Comparison of ENCODE assay signal across 8 cellular contexts in genomic region chr1:145985502-145986439, GRCh38. TPM values are rescaled to one million over a fixed set of nuclear protein-coding genes. Genes with fewer than 3 reads are reported as not detected.
DNase-seq lines count a peak whose midpoint lies in the region; ATAC-seq and TF ChIP-seq lines count a peak whose summit lies in the region.

No MANE protein-coding gene starts in this region.

- peak overlapping the region; percentile 69 to 96 for H3K27ac ChIP-seq in esophagus (ENCODE audit: low read depth in 2 of 2, low read length in 1 of 2)
- no peak overlapping the region for H3K27ac ChIP-seq in neural progenitor cell

- no peaks in the 10 kb centered on the region for H4K20me1 ChIP-seq in neural progenitor cell (ENCODE audit: low read depth)

- 30 to 34% methylated on average over 15 of the region's 15 CpGs for WGBS in esophagus, 2 donors

- H3K27ac Mint-ChIP-seq in neural progenitor cell, result peak overlapping the region; percentile 78

- H3K4me1 ChIP-seq in esophagus (ENCODE audit: control insufficient read depth in 2 of 2, insufficient read depth in 2 of 2, low read length in 1 of 2) (peaks cover 4 to 6% of the 10 kb centered on the region in 2 donors), neural progenitor cell (peaks cover 3% of the 10 kb centered on the region)

- H3K4me3 ChIP-seq in esophagus (ENCODE audit: low read depth in 1 of 2, low read length in 2 of 2) (peak overlapping the region in 1 of 2 donors; percentile 21), neural progenitor cell (no peak overlapping the region)

- H2AFZ ChIP-seq in neural progenitor cell (replicated peaks), result peak overlapping the region; percentile 55

- ATAC-seq in GM18517 (IDR thresholded peaks at IDR 0.05; ENCODE audit: unreplicated experiment) (no peak), HG03378 (IDR thresholded peaks at IDR 0.05; ENCODE audit: unreplicated experiment) (no peak)

- H3K4me1 Mint-ChIP-seq in neural progenitor cell, result peaks cover 27% of the 10 kb centered on the region

- H3K9ac ChIP-seq in neural progenitor cell, result no peak overlapping the region

- H3K27me3 ChIP-seq in esophagus (ENCODE audit: control insufficient read depth in 1 of 2, insufficient read depth in 2 of 2, low read length in 2 of 2), result no peaks in the 10 kb centered on the region
- no peaks in the 10 kb centered on the region for H3K27me3 ChIP-seq in neural progenitor cell

- H3K36me3 Mint-ChIP-seq in neural progenitor cell, result no peaks in the 10 kb centered on the region

- no peaks in the 10 kb centered on the region for H3K9me3 ChIP-seq in esophagus (ENCODE audit: control insufficient read depth in 2 of 2, insufficient read depth in 1 of 2, low read depth in 1 of 2, low read length in 1 of 2)
- H3K9me3 ChIP-seq in neural progenitor cell (ENCODE audit: low read depth), result no peaks in the 10 kb centered on the region

- H3K79me2 ChIP-seq in neural progenitor cell (ENCODE audit: low read depth), result no peaks in the 10 kb centered on the region

- H3K4me3 Mint-ChIP-seq in neural progenitor cell, result peak overlapping the region; percentile 2

- no peaks in the 10 kb centered on the region for H3K9me3 Mint-ChIP-seq in neural progenitor cell

- TF ChIP-seq CTCF in neural progenitor cell (IDR thresholded peaks at IDR 0.05), result no peak

- peaks cover 4% of the 10 kb centered on the region for H3F3A ChIP-seq in neural progenitor cell (ENCODE audit: low read depth)

- H3K36me3 ChIP-seq in esophagus (ENCODE audit: control insufficient read depth in 2 of 2, insufficient read depth in 2 of 2, low read length in 1 of 2) (no peaks in the 10 kb centered on the region), neural progenitor cell (no peaks in the 10 kb centered on the region)

- peak; percentile 29 for DNase-seq in AG08396 (ENCODE audit: low spot score)
- peak; percentile 65 for DNase-seq in HS-5 (ENCODE audit: low read depth)
- peak; percentile 90 for DNase-seq in SKM-1 (lab: John Stamatoyannopoulos, UW; ENCODE audit: unreplicated experiment)
- no peak for DNase-seq in neural progenitor cell (ENCODE audit: low spot score)
- no peak for DNase-seq in HUDEP-2 (lab: John Stamatoyannopoulos, UW; ENCODE audit: unreplicated experiment in 76 of 76)

- H3K4me2 ChIP-seq in neural progenitor cell, result no peak overlapping the region

- H3K27me3 Mint-ChIP-seq in neural progenitor cell (ENCODE audit: insufficient read depth, low read depth), result peaks cover 6% of the 10 kb centered on the region

RNA-seq across cellular contexts. Expression of gene TXNIP, which starts 10.6 kb away (rescaled TPM):
- polyA plus RNA-seq in esophagus, result 100 to 1,000 TPM in 1 of 2 donors, 10 to 100 TPM in 1; 77.5 to 235 TPM
- 177 and 213 TPM in 2 replicates for total RNA-seq in neural progenitor cell (ENCODE audit: low replicate concordance)

RNA-seq across cellular contexts. Expression of gene POLR3GL, which starts 21.3 kb away (rescaled TPM):
- 10 to 100 TPM; 12.8 to 13.7 TPM for polyA plus RNA-seq in esophagus
- total RNA-seq in neural progenitor cell (ENCODE audit: low replicate concordance), result 11.1 and 12.0 TPM in 2 replicates

RNA-seq across cellular contexts. Expression of gene ANKRD34A, which starts 21.4 kb away (rescaled TPM):
- under 1 TPM; 0.27 to 0.47 TPM for polyA plus RNA-seq in esophagus
- 0.06 and 0.28 TPM in 2 replicates for total RNA-seq in neural progenitor cell (ENCODE audit: low replicate concordance)

RNA-seq across cellular contexts. Expression of gene LIX1L, which starts 28.0 kb away (rescaled TPM):
- polyA plus RNA-seq in esophagus, result 1 to 10 TPM; 2.1 to 2.9 TPM
- 12.5 and 13.6 TPM in 2 replicates for total RNA-seq in neural progenitor cell (ENCODE audit: low replicate concordance)

RNA-seq across cellular contexts. Expression of gene HJV, which starts 35.8 kb away (rescaled TPM):
- polyA plus RNA-seq in esophagus, result not detected
- total RNA-seq in neural progenitor cell (ENCODE audit: low replicate concordance), result not detected in 2 replicates

Comparison
In these comparisons a context has a peak if more than half of its experiments do, and no peak if none do; other contexts are left out.
1. DNase-seq: peak in AG08396 (single experiment), HS-5 (single experiment) and SKM-1 (single experiment); none in neural progenitor cell (single experiment) and HUDEP-2 (0 of 76).